In the genomic region with DNA sequence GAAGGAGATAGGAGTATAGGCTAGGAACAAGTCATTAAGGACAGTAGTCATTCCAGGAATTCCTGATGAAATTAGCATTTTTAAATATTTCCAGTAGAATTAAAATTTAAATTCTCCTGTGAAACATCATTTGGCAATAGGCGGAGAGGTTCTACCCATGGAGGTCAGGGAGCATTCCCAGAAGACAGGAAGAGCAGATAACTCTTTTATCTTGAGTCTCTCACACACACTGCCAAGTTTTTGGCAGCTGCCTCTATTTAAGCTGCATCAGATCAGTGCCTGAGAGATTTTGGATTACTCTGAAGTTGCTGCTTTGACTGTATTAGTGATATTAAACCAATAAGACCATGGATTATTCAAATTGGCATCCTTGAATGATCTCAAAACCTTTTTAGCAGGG, we compare ENCODE assay signal across 23 cellular contexts.
"Had no signal": no experiment of that assay in that cellular context is flagged by ENCODE, and none has a peak within 500 bp of the region (broad histone marks: within the 10 kb centered on the region; RNA-seq: fewer than 3 reads in every experiment).

No MANE protein-coding gene starts in this region.

- H3K36me3 ChIP-seq: ascending aorta had no signal

- DNase-seq: activated B cell treated with CpG ODN at 0.5 μM for 24 hours; activated CD4-positive, alpha-beta T cell treated with anti-CD3 and anti-CD28 coated beads for 1 hour; activated CD4-positive, alpha-beta T cell treated with anti-CD3 and anti-CD28 coated beads, Interleukin-2, amount 10 ng/mL, durations not matched to agents 24 days and 14 days; activated CD4-positive, alpha-beta T cell treated with anti-CD3 and anti-CD28 coated beads, Interleukin-2, amount 50 U/mL, for 48 hours; activated CD8-positive, alpha-beta memory T cell treated with anti-CD3 and anti-CD28 coated beads, Interleukin-2, amount 10 ng/mL, durations not matched to agents 7 days and 5 days; activated effector memory CD4-positive, alpha-beta T cell treated with Interleukin-2 at 50 U/mL for 16 hours; activated naive CD4-positive, alpha-beta T cell; activated T-cell treated with anti-CD3 and anti-CD28 coated beads, Interleukin-2, amount 50 U/mL, for 24 hours; amniotic stem cell; body of pancreas; Karpas-422; MM.1S; NCI-H1105; NCI-H1436; NCI-H1694 treated with DMSO at 0.1 percent for 48 hours; NCI-H2029 treated with DMSO at 0.1 percent for 48 hours; NCI-H446; NCI-H526; NCI-H774; PC-9; SHP77 treated with DMSO at 0.1 percent for 48 hours had no signal

- H3K27ac ChIP-seq: ascending aorta, body of pancreas, PC-9 had no signal

- H2AFZ ChIP-seq: PC-9 had no signal

- H3K4me1 ChIP-seq: ascending aorta, body of pancreas had no signal

- H3K27me3 ChIP-seq: ascending aorta, body of pancreas had no signal

- FAIRE-seq: bronchial epithelial cell had no signal

- H3K4me3 ChIP-seq: ascending aorta, body of pancreas, PC-9 had no signal

- H3K9me3 ChIP-seq: ascending aorta, body of pancreas had no signal

- ATAC-seq: activated CD8-positive, alpha-beta memory T cell treated with anti-CD3 and anti-CD28 coated beads, Interleukin-2, amount 10 ng/mL, durations not matched to agents 7 days and 5 days; body of pancreas had no signal

- H3K4me2 ChIP-seq: PC-9 had no signal
